In the genomic region with DNA sequence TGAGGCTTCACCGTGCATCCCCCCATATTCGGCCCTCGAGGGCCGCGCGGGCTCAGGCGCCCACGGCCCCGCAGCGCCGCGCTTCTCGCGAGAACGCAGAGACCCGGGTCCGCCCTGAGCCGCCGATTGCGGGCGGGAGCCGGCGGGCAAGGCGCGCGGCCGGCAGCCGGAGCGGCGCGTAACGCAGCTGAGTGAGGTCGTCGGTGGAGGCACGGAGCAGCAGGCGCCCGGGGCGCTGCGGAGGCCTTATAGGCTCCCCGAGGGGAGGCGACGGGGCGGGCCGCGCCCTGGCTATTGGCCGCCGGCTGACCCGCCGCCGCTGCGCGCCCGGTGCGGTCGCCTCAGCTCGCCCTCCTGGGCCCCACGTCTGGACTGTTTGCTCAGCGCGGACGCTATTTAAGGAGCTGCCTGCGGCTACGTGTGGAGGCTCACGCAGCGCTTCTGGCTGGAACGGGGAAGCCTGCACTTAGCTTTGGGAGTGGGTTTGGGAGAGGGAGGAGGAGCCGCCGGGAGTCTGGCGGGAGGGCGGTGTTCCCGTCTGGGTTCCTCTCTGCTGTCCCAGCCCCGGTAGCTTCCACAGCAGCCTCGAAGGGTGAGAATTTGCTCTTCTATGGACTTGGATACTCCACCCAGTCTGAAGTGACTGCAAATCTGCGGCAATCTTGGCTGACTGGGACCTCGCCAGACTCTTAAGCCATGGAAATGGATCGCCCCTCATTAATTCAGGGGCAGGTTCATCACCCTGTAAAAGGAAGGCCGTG, we compare ENCODE assay signal across 1 cellular context.
TF ChIP-seq lines count a peak whose summit lies in the region.

A gene (minus strand): TSS at position 221 of the 761 bp plus-strand sequence. CDS start 195 bp downstream, at position 26.

TF ChIP-seq in H1, 55 proteins besides CTCF, POLR2A, EP300 and RAD21 (continued from another document):
- TF ChIP-seq GTF2F1 (IDR thresholded peaks at IDR 0.05; ENCODE audit: borderline replicate concordance, low read depth, low read length) = no peak
- TF ChIP-seq SP4 (IDR thresholded peaks at IDR 0.05; ENCODE audit: low read length) = no peak
- peak; percentile 100 for TF ChIP-seq KDM4A (IDR thresholded peaks at IDR 0.05; ENCODE audit: low read depth, low read length, severe bottlenecking)
- peak; percentile 58; the same call in 1 of the 2 replicates for TF ChIP-seq SUZ12 (IDR thresholded peaks at IDR 0.05; ENCODE audit: low read length)
- TF ChIP-seq TAF1 (IDR thresholded peaks at IDR 0.05; ENCODE audit: low read depth, low read length) = peak; percentile 72; the same call in 1 of the 2 replicates
- TF ChIP-seq, protein P1, sequence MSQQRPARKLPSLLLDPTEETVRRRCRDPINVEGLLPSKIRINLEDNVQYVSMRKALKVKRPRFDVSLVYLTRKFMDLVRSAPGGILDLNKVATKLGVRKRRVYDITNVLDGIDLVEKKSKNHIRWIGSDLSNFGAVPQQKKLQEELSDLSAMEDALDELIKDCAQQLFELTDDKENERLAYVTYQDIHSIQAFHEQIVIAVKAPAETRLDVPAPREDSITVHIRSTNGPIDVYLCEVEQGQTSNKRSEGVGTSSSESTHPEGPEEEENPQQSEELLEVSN (IDR thresholded peaks at IDR 0.05) = peak; percentile 47
- TF ChIP-seq POLR2AphosphoS5 (IDR thresholded peaks at IDR 0.05; ENCODE audit: low read depth, low read length) = peak; percentile 69; the same call in 1 of the 2 replicates
- TF ChIP-seq ASH2L (IDR thresholded peaks at IDR 0.05; ENCODE audit: low read length) = peak; percentile 74
- no peak for TF ChIP-seq CHD1 (IDR thresholded peaks at IDR 0.05; ENCODE audit: low read depth, low read length)
- TF ChIP-seq PHF8 (conservative IDR thresholded peaks at IDR 0.05; ENCODE audit: low read depth, low read length) = 0 out of 2 replicates have a peak, but pooled peaks have one; percentile 57
- TF ChIP-seq TEAD4 (IDR thresholded peaks at IDR 0.05; ENCODE audit: low read depth, low read length) = no peak
- TF ChIP-seq TBP (IDR thresholded peaks at IDR 0.05; ENCODE audit: low read depth, low read length) = peak; percentile 67; the same call in 1 of the 2 replicates
- peak; percentile 84 for TF ChIP-seq BRCA1 (IDR thresholded peaks at IDR 0.05; ENCODE audit: low read depth, low read length)
- TF ChIP-seq SIN3A (conservative IDR thresholded peaks at IDR 0.05 in 1 of 2, IDR thresholded peaks at IDR 0.05 in 1 of 2; ENCODE audit: low read depth in 1 of 2, low read length in 2 of 2) = no peak
- 0 out of 2 replicates have a peak, but pooled peaks have one; percentile 4 for TF ChIP-seq BACH1 (IDR thresholded peaks at IDR 0.05; ENCODE audit: low read length)
- TF ChIP-seq YY1 (IDR thresholded peaks at IDR 0.05; ENCODE audit: low read depth, low read length) = no peak
- TF ChIP-seq SP1 (IDR thresholded peaks at IDR 0.05; ENCODE audit: low read depth, low read length) = no peak
- TF ChIP-seq CHD2 (IDR thresholded peaks at IDR 0.05; ENCODE audit: low read length) = peak; percentile 93
- TF ChIP-seq KDM1A (IDR thresholded peaks at IDR 0.05; ENCODE audit: borderline replicate concordance, low read length) = 0 out of 2 replicates have a peak, but pooled peaks have one; percentile 34
